In the genomic region with DNA sequence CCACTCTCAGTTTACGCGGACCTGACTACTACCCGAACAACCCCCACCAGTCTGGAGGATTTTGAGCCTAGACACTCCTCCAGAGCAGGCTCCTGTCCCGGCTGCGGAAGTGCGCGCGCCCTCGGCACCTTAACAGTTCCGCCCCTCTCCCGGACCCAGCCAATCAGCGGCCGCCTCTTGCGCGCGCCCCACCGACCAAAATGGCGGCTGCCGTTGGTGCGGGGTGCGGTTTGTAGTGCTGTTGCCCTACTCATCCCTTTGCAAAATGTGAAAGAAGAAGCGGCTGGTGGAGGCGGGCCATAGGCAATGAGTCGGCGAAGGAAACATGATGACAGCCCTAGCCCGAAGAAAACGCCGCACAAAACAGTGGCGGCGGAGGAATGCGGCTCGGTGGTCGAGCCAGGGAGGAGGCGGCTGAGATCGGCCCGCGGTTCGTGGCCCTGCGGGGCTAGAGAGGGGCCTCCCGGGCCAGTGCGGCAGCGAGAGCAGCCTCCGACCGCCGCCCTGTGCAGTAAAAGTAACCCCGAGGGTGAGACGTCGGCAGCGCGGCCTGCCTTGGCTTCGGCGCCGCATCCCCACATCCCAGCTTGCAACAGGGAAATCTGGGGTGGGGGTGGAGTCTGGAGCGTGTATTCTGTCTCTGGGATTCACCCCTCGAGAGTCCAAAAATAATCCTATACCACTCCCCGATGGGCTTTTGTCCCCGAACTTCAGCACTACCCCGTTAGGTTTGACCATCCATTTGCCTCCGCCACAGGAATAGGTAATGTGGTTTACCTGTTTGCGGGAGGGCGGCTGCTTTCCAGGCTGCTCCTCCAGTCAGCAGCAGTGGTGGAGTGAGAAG, we compare ENCODE assay signal across 8 cellular contexts. TPM values are rescaled to one million over a fixed set of nuclear protein-coding genes. Genes with fewer than 3 reads are reported as not detected.
DNase-seq lines count a peak whose midpoint lies in the region; ATAC-seq and TF ChIP-seq lines count a peak whose summit lies in the region.

Gene ETAA1, plus strand, starts transcription at position 191 of the 844 bp plus-strand sequence. Its CDS starts 116 bp downstream, at position 307.

- no peak for TF ChIP-seq EP300 in ovary (IDR thresholded peaks at IDR 0.05)

- H3K4me3 Mint-ChIP-seq in activated naive CD8-positive, alpha-beta T cell treated with anti-CD3 and anti-CD28 coated beads, Interleukin-2, amount 50 U/mL, for 24 hours, result peak within 1 kb of the TSS; percentile 96

- peak within 1 kb of the TSS; percentile 98 for H3K4me2 ChIP-seq in SU-DHL-6 (ENCODE audit: low read depth, low read length, poor library complexity, severe bottlenecking)

- H3K79me2 ChIP-seq in SU-DHL-6 (ENCODE audit: insufficient read depth, low read length), result peaks cover 19% of the 10 kb centered on the region

- no peaks in the 10 kb centered on the region for H3K27me3 Mint-ChIP-seq in activated naive CD8-positive, alpha-beta T cell treated with anti-CD3 and anti-CD28 coated beads, Interleukin-2, amount 50 U/mL, for 24 hours

- peak; percentile 99 for ATAC-seq in HG02623 (IDR thresholded peaks at IDR 0.05; ENCODE audit: unreplicated experiment)
- ATAC-seq in activated naive CD8-positive, alpha-beta T cell treated with anti-CD3 and anti-CD28 coated beads, Interleukin-2, amount 50 U/mL, for 24 hours, result peak; percentile 100
- ATAC-seq in Right ventricle myocardium inferior, result peak; percentile 100

- peaks cover 2% of the 10 kb centered on the region for H3K4me1 ChIP-seq in ovary (ENCODE audit: insufficient read depth)
- peaks cover 6 to 8% of the 10 kb centered on the region in 2 donors for H3K4me1 ChIP-seq in thyroid gland

- peak within 1 kb of the TSS; percentile 99 for H3K27ac Mint-ChIP-seq in activated naive CD8-positive, alpha-beta T cell treated with anti-CD3 and anti-CD28 coated beads, Interleukin-2, amount 50 U/mL, for 24 hours

- H3K27ac ChIP-seq in SU-DHL-6 (ENCODE audit: low read depth, low read length), result peak within 1 kb of the TSS; percentile 82
- peak within 1 kb of the TSS; percentile 93 for H3K27ac ChIP-seq in ovary
- peak within 1 kb of the TSS; percentile 83 to 93 (median 93) for H3K27ac ChIP-seq in thyroid gland

- H3K27me3 ChIP-seq in SU-DHL-6 (ENCODE audit: low read length), result no peaks in the 10 kb centered on the region
- no peaks in the 10 kb centered on the region for H3K27me3 ChIP-seq in ovary
- H3K27me3 ChIP-seq in thyroid gland, result no peaks in the 10 kb centered on the region

- DNase-seq in GM10248 (ENCODE audit: extremely low spot score), result peak; percentile 97
- DNase-seq in NCI-H128 (lab: John Stamatoyannopoulos, UW; ENCODE audit: unreplicated experiment), result peak; percentile 88
- DNase-seq in activated naive CD8-positive, alpha-beta T cell treated with anti-CD3 and anti-CD28 coated beads, Interleukin-2, amount 50 U/mL, for 24 hours, result peak; percentile 92
- peak; percentile 97 for DNase-seq in Right ventricle myocardium inferior (ENCODE audit: missing footprints)
- peak; percentile 91 to 96 (median 93) for DNase-seq in ovary
- DNase-seq in thyroid gland, result peak; percentile 92 to 94

- H3K9me3 ChIP-seq in SU-DHL-6 (ENCODE audit: insufficient read depth, low read length) (no peaks in the 10 kb centered on the region), ovary (no peaks in the 10 kb centered on the region), thyroid gland (no peaks in the 10 kb centered on the region)

- H4K20me1 ChIP-seq in SU-DHL-6 (ENCODE audit: low read depth, low read length), result no peaks in the 10 kb centered on the region

- WGBS in ovary, 3 donors, result 0% methylated on average over 60 to 61 of the region's 61 CpGs
- 1% methylated on average over 36 to 52 of the region's 61 CpGs for WGBS in thyroid gland, 2 donors

- H3K36me3 ChIP-seq in SU-DHL-6 (ENCODE audit: low read length), result peaks cover 23% of the 10 kb centered on the region
- no peaks in the 10 kb centered on the region for H3K36me3 ChIP-seq in ovary
- no peaks in the 10 kb centered on the region for H3K36me3 ChIP-seq in thyroid gland

- peak within 1 kb of the TSS; percentile 88 for H3K4me3 ChIP-seq in SU-DHL-6 (ENCODE audit: insufficient read depth, low read length, poor library complexity, severe bottlenecking)
- H3K4me3 ChIP-seq in ovary, result peak within 1 kb of the TSS; percentile 80
- peak within 1 kb of the TSS; percentile 88 to 100 (median 94) for H3K4me3 ChIP-seq in thyroid gland (replicated peaks in 1 of 3)

- H3K9ac ChIP-seq in SU-DHL-6 (ENCODE audit: low read length), result peak within 1 kb of the TSS; percentile 97

- H3K9me3 Mint-ChIP-seq in activated naive CD8-positive, alpha-beta T cell treated with anti-CD3 and anti-CD28 coated beads, Interleukin-2, amount 50 U/mL, for 24 hours, result no peaks in the 10 kb centered on the region

- H3F3A ChIP-seq in SU-DHL-6 (ENCODE audit: insufficient read depth), result 0 out of 2 replicates have a peak, but pooled peaks cover 3% of the 10 kb centered on the region

- H3K36me3 Mint-ChIP-seq in activated naive CD8-positive, alpha-beta T cell treated with anti-CD3 and anti-CD28 coated beads, Interleukin-2, amount 50 U/mL, for 24 hours (ENCODE audit: low read depth), result peaks cover 9% of the 10 kb centered on the region

- CTCF ChIA-PET in GM10248 (lab: Yijun Ruan, JAX), result no interaction called here

- no peaks in the 10 kb centered on the region for H3K9me2 ChIP-seq in SU-DHL-6 (replicated peaks; ENCODE audit: insufficient read depth, low read length)

- peaks cover 17% of the 10 kb centered on the region for H3K4me1 Mint-ChIP-seq in activated naive CD8-positive, alpha-beta T cell treated with anti-CD3 and anti-CD28 coated beads, Interleukin-2, amount 50 U/mL, for 24 hours

- POLR2A ChIA-PET in GM10248 (lab: Yijun Ruan, JAX), result interaction anchor here (0.6 kb wide), 1 partner anchor 19 kb away, joined by 4 read pairs; no protein-coding TSS in a partner anchor

- TF ChIP-seq CTCF in GM10248 (IDR thresholded peaks at IDR 0.05; ENCODE audit: control extremely low read depth, extremely low read depth, low read depth, missing control alignments) (no peak), SU-DHL-6 (IDR thresholded peaks at IDR 0.05; ENCODE audit: insufficient read depth, low read length, poor library complexity, severe bottlenecking) (no peak), ovary (IDR thresholded peaks at IDR 0.05) (no peak), thyroid gland (IDR thresholded peaks at IDR 0.05) (no peak)

- intact Hi-C loops in Right ventricle myocardium inferior (cut with DNase I) (loop anchor here (5.0 kb wide), 1 partner anchor 960 kb away; the partner anchor contains the start of gene MEIS1), ovary (cut with DNase I) (loop anchor here in 2 of 4 donors (5.0 kb wide), 2 partner anchors 135 to 965 kb away; no protein-coding TSS in a partner anchor), thyroid gland (cut with DNase I) (no loop called here)

- peak; percentile 80 for TF ChIP-seq POLR2A in ovary (IDR thresholded peaks at IDR 0.05)
- TF ChIP-seq POLR2A in thyroid gland (IDR thresholded peaks at IDR 0.05), result peak; percentile 58 to 90

- H2AFZ ChIP-seq in SU-DHL-6 (ENCODE audit: low read depth, low read length, severe bottlenecking), result peak within 1 kb of the TSS; percentile 94

RNA-seq across cellular contexts. Expression of gene ETAA1, which starts in this region (rescaled TPM):
- 4.6 TPM for total RNA-seq in Right ventricle myocardium inferior
- total RNA-seq in ovary, result 10 to 100 TPM; 10.4 to 22.7 (median 14.1) TPM
- polyA plus RNA-seq in ovary, result 10 to 100 TPM in 1 of 2 donors, 1 to 10 TPM in 1; 8.8 to 10.2 TPM
- total RNA-seq in thyroid gland, result 10 to 100 TPM; 23.4 to 34.4 (median 25.9) TPM

Comparison
In these comparisons a context has a peak if more than half of its experiments do, and no peak if none do; other contexts are left out.
1. Peak in every context shown above with its lines: DNase-seq, ATAC-seq, H3K4me3 ChIP-seq and H3K27ac ChIP-seq.